ENCODE assay signal across 1 cellular context in genomic region chr1:248670003-248670402, GRCh38.
TF ChIP-seq lines count a peak whose summit lies in the region.

No MANE protein-coding gene starts in this region.

TF ChIP-seq in HepG2, 621 proteins besides CTCF, POLR2A, EP300 and RAD21:
- TF ChIP-seq ZNF883 (CRISPR knock-in tag; IDR thresholded peaks at IDR 0.05; ENCODE audit: not compliant biosample characterization) (no peak), ZFP36 (IDR thresholded peaks at IDR 0.05; ENCODE audit: borderline replicate concordance, low read depth, low read length, partially characterized antibody) (peak; percentile 67)
